In genomic region chr6:46466570-46466969, GRCh38 we compare ENCODE assay signal across 30 cellular contexts. TPM values are rescaled to one million over a fixed set of nuclear protein-coding genes. Genes with fewer than 3 reads are reported as not detected.
"Had no signal": no experiment of that assay in that cellular context is flagged by ENCODE, and none has a peak within 500 bp of the region (broad histone marks: within the 10 kb centered on the region; RNA-seq: fewer than 3 reads in every experiment).

No MANE protein-coding gene starts in this region.

- H3K36me3 Mint-ChIP-seq: activated CD8-positive, alpha-beta memory T cell treated with anti-CD3 and anti-CD28 coated beads, Interleukin-2, amount 10 ng/mL, durations not matched to agents 7 days and 5 days; activated naive CD4-positive, alpha-beta T cell treated with anti-CD3 and anti-CD28 coated beads, Interleukin-2, amount 50 U/mL, for 24 hours; activated naive CD8-positive, alpha-beta T cell treated with anti-CD3 and anti-CD28 coated beads for 36 hours; brain had no signal

- DNase-seq: activated B cell treated with CpG ODN at 0.5 μM for 24 hours; activated CD4-positive, alpha-beta T cell treated with anti-CD3 and anti-CD28 coated beads for 48 hours; activated CD4-positive, alpha-beta T cell treated with anti-CD3 and anti-CD28 coated beads, Interleukin-2, amount 50 U/mL, for 1 hour; activated CD4-positive, alpha-beta T cell treated with anti-CD3 and anti-CD28 coated beads, Interleukin-2, amount 50 U/mL, for 48 hours; activated CD8-positive, alpha-beta memory T cell treated with anti-CD3 and anti-CD28 coated beads, Interleukin-2, amount 10 ng/mL, durations not matched to agents 7 days and 5 days; activated CD8-positive, alpha-beta memory T cell treated with anti-CD3 and anti-CD28 coated beads, Interleukin-2, amount 50 U/mL, for 4 hours; activated CD8-positive, alpha-beta T cell treated with anti-CD3 and anti-CD28 coated beads for 36 hours; activated effector memory CD4-positive, alpha-beta T cell treated with anti-CD3 and anti-CD28 coated beads, Interleukin-2, amount 50 U/mL, for 16 hours; activated naive CD4-positive, alpha-beta T cell treated with anti-CD3 and anti-CD28 coated beads for 36 hours; activated naive CD8-positive, alpha-beta T cell treated with anti-CD3 and anti-CD28 coated beads for 36 hours; activated naive CD8-positive, alpha-beta T cell treated with anti-CD3 and anti-CD28 coated beads, Interleukin-2, amount 50 U/mL, for 24 hours; activated T-cell treated with anti-CD3 and anti-CD28 coated beads, Interleukin-2, amount 50 U/mL, for 1 hour; activated T-cell treated with anti-CD3 and anti-CD28 coated beads, Interleukin-2, amount 50 U/mL, for 48 hours; adrenal gland; amygdala; aorta; effector CD8-positive, alpha-beta T cell; foreskin fibroblast; glutamatergic neuron; heart right ventricle; T-helper 2 cell had no signal

- H3K27ac ChIP-seq: adrenal gland, breast epithelium, hepatocyte, VCaP had no signal

- H3K36me3 ChIP-seq: adrenal gland, breast epithelium had no signal

- H3K4me3 ChIP-seq: adrenal gland, breast epithelium, heart right ventricle, hepatocyte had no signal

- H2AFZ ChIP-seq: hepatocyte had no signal

- H3K9me3 Mint-ChIP-seq: activated B cell treated with CpG ODN at 0.5 μM for 24 hours; activated CD8-positive, alpha-beta T cell treated with anti-CD3 and anti-CD28 coated beads for 36 hours; activated naive CD4-positive, alpha-beta T cell treated with anti-CD3 and anti-CD28 coated beads for 36 hours; activated naive CD4-positive, alpha-beta T cell treated with anti-CD3 and anti-CD28 coated beads, Interleukin-2, amount 50 U/mL, for 24 hours; activated naive CD8-positive, alpha-beta T cell treated with anti-CD3 and anti-CD28 coated beads for 36 hours; activated naive CD8-positive, alpha-beta T cell treated with anti-CD3 and anti-CD28 coated beads, Interleukin-2, amount 50 U/mL, for 24 hours; activated T-helper 1 cell treated with anti-CD3 and anti-CD28 coated beads, Interleukin-12 subunit alpha, Interleukin-12 subunit beta, Interleukin-2, Interleukin-4 antibody, amounts not matched to agents 30 ng/mL and 10 ng/mL and 1 ng/mL, durations not matched to agents 14 hours and 24 hours and 36 hours; activated T-helper 2 cell treated with anti-CD3 and anti-CD28 coated beads, Interferon-gamma antibody, Interleukin-2, Interleukin-4, amounts not matched to agents 10 μg/mL and 5 μg/mL and 100 μg/mL, durations not matched to agents 14 hours and 24 hours and 36 hours; brain had no signal

- H3K9me3 ChIP-seq: adrenal gland, breast epithelium, heart right ventricle had no signal

- H3K27me3 Mint-ChIP-seq: brain had no signal

- H3K4me1 ChIP-seq: adrenal gland, breast epithelium had no signal

- ATAC-seq: activated CD4-positive, CD25-positive, alpha-beta regulatory T cell treated with anti-CD3 and anti-CD28 coated beads, Interleukin-2, amount 50 U/mL, for 24 hours; activated CD8-positive, alpha-beta memory T cell treated with anti-CD3 and anti-CD28 coated beads, Interleukin-2, amount 10 ng/mL, durations not matched to agents 7 days and 5 days; activated CD8-positive, alpha-beta T cell treated with anti-CD3 and anti-CD28 coated beads for 36 hours; activated naive CD8-positive, alpha-beta T cell treated with anti-CD3 and anti-CD28 coated beads, Interleukin-2, amount 50 U/mL, for 24 hours; esophagus mucosa had no signal

- H3K4me1 Mint-ChIP-seq: activated B cell treated with CpG ODN at 0.5 μM for 24 hours; activated CD8-positive, alpha-beta memory T cell treated with anti-CD3 and anti-CD28 coated beads, Interleukin-2, amount 10 ng/mL, durations not matched to agents 7 days and 5 days; activated naive CD4-positive, alpha-beta T cell treated with anti-CD3 and anti-CD28 coated beads, Interleukin-2, amount 50 U/mL, for 24 hours; activated naive CD8-positive, alpha-beta T cell treated with anti-CD3 and anti-CD28 coated beads for 36 hours; activated naive CD8-positive, alpha-beta T cell treated with anti-CD3 and anti-CD28 coated beads, Interleukin-2, amount 50 U/mL, for 24 hours had no signal

- H3K27me3 ChIP-seq: adrenal gland, breast epithelium, heart right ventricle, hepatocyte had no signal

- H3K4me2 ChIP-seq: hepatocyte had no signal

- H3K4me3 Mint-ChIP-seq: activated B cell treated with CpG ODN at 0.5 μM for 24 hours; activated CD8-positive, alpha-beta memory T cell treated with anti-CD3 and anti-CD28 coated beads, Interleukin-2, amount 10 ng/mL, durations not matched to agents 7 days and 5 days; activated CD8-positive, alpha-beta T cell treated with anti-CD3 and anti-CD28 coated beads for 36 hours; activated naive CD4-positive, alpha-beta T cell treated with anti-CD3 and anti-CD28 coated beads for 36 hours; activated naive CD4-positive, alpha-beta T cell treated with anti-CD3 and anti-CD28 coated beads, Interleukin-2, amount 50 U/mL, for 24 hours; activated naive CD8-positive, alpha-beta T cell treated with anti-CD3 and anti-CD28 coated beads for 36 hours; activated naive CD8-positive, alpha-beta T cell treated with anti-CD3 and anti-CD28 coated beads, Interleukin-2, amount 50 U/mL, for 24 hours; activated T-helper 1 cell treated with anti-CD3 and anti-CD28 coated beads, Interleukin-12 subunit alpha, Interleukin-12 subunit beta, Interleukin-2, Interleukin-4 antibody, amounts not matched to agents 30 ng/mL and 10 ng/mL and 1 ng/mL, durations not matched to agents 14 hours and 24 hours and 36 hours; brain had no signal

- H3K79me2 ChIP-seq: hepatocyte had no signal

- H3K27ac Mint-ChIP-seq: activated B cell treated with CpG ODN at 0.5 μM for 24 hours; activated CD8-positive, alpha-beta memory T cell treated with anti-CD3 and anti-CD28 coated beads, Interleukin-2, amount 10 ng/mL, durations not matched to agents 7 days and 5 days; activated CD8-positive, alpha-beta T cell treated with anti-CD3 and anti-CD28 coated beads for 36 hours; activated naive CD4-positive, alpha-beta T cell treated with anti-CD3 and anti-CD28 coated beads for 36 hours; activated naive CD4-positive, alpha-beta T cell treated with anti-CD3 and anti-CD28 coated beads, Interleukin-2, amount 50 U/mL, for 24 hours; activated naive CD8-positive, alpha-beta T cell treated with anti-CD3 and anti-CD28 coated beads for 36 hours; activated naive CD8-positive, alpha-beta T cell treated with anti-CD3 and anti-CD28 coated beads, Interleukin-2, amount 50 U/mL, for 24 hours; activated T-helper 1 cell treated with anti-CD3 and anti-CD28 coated beads, Interleukin-12 subunit alpha, Interleukin-12 subunit beta, Interleukin-2, Interleukin-4 antibody, amounts not matched to agents 30 ng/mL and 10 ng/mL and 1 ng/mL, durations not matched to agents 14 hours and 24 hours and 36 hours; activated T-helper 2 cell treated with anti-CD3 and anti-CD28 coated beads, Interferon-gamma antibody, Interleukin-2, Interleukin-4, amounts not matched to agents 10 μg/mL and 5 μg/mL and 100 μg/mL, durations not matched to agents 14 hours and 24 hours and 36 hours had no signal

RNA-seq across cellular contexts. Expression of gene RCAN2, which starts 24.7 kb away (rescaled TPM):
- total RNA-seq: activated B cell treated with CpG ODN at 0.5 μM for 24 hours; activated CD8-positive, alpha-beta T cell treated with anti-CD3 and anti-CD28 coated beads for 36 hours; activated naive CD8-positive, alpha-beta T cell treated with anti-CD3 and anti-CD28 coated beads for 36 hours; activated T-helper 2 cell treated with anti-CD3 and anti-CD28 coated beads, Interferon-gamma antibody, Interleukin-2, Interleukin-4, amounts not matched to agents 10 μg/mL and 5 μg/mL and 100 μg/mL, durations not matched to agents 14 hours and 24 hours and 36 hours had no signal
